In the genomic region with DNA sequence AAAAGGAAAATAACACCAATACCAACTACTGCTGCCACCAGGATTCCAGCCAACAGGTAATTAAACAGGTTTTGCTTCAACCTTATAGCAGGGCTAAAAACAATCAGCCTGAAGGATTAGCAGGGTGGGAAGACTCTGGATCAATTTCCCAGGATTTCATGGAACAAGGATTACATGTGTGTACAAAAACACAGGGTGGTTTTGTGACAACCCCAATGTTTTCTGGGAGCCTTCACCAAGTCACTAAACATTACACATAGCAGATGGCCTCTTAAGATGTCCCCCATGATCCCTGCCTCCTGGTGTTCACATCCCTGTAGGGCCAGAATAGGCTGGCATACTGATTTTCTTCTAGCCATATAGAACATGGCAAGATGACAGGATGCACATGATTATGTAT, we compare ENCODE assay signal across 20 cellular contexts. TPM values are rescaled to one million over a fixed set of nuclear protein-coding genes. Genes with fewer than 3 reads are reported as not detected.
A peak's percentile ranks its signal among the peaks of the same experiment; 100 is the strongest.
DNase-seq lines count a peak whose midpoint lies in the region; ATAC-seq and TF ChIP-seq lines count a peak whose summit lies in the region.
"Had no signal": no experiment of that assay in that cellular context is flagged by ENCODE, and none has a peak within 500 bp of the region (broad histone marks: within the 10 kb centered on the region; RNA-seq: fewer than 3 reads in every experiment).

No MANE protein-coding gene starts in this region.

- no peaks in the 10 kb centered on the region for H3K36me3 ChIP-seq in WERI-Rb-1
- no peaks in the 10 kb centered on the region for H3K36me3 ChIP-seq in smooth muscle cell (ENCODE audit: low read depth)
- H3K36me3 ChIP-seq: BE2C; BLaER1 treated with 17β-estradiol and CSF1 and Interleukin-3, amounts not matched to agents 10 nM and 100 nM; HAP-1 had no signal

- no peak for TF ChIP-seq CTCF in WERI-Rb-1 (IDR thresholded peaks at IDR 0.05; ENCODE audit: low read depth, low read length)
- TF ChIP-seq CTCF in smooth muscle cell (IDR thresholded peaks at IDR 0.05; ENCODE audit: borderline replicate concordance, insufficient read depth, poor library complexity, severe bottlenecking): no peak

- no peak for ATAC-seq in GM21381 (IDR thresholded peaks at IDR 0.05; ENCODE audit: unreplicated experiment)
- ATAC-seq: A549, GM12878 had no signal

- peaks cover 7% of the 10 kb centered on the region for H3K4me1 ChIP-seq in smooth muscle cell (ENCODE audit: low read depth)
- H3K4me1 ChIP-seq: BE2C, HAP-1 had no signal

- H3K9me3 ChIP-seq in WERI-Rb-1 (ENCODE audit: severe bottlenecking) (peaks cover 2% of the 10 kb centered on the region), smooth muscle cell (replicated peaks; ENCODE audit: low read depth) (no peaks in the 10 kb centered on the region)
- H3K9me3 ChIP-seq: A549, BE2C, HAP-1 had no signal

- H4K20me1 ChIP-seq in smooth muscle cell (ENCODE audit: low read depth): no peaks in the 10 kb centered on the region
- H4K20me1 ChIP-seq: BLaER1 treated with 17β-estradiol and CSF1 and Interleukin-3, amounts not matched to agents 10 nM and 100 nM had no signal

- peaks cover 14% of the 10 kb centered on the region for H3F3A ChIP-seq in smooth muscle cell (ENCODE audit: low read depth)

- H3K4me2 ChIP-seq in smooth muscle cell: peak overlapping the region; percentile 5
- H3K4me2 ChIP-seq: A549; BLaER1 treated with 17β-estradiol and CSF1 and Interleukin-3, amounts not matched to agents 10 nM and 100 nM had no signal

- H3K79me2 ChIP-seq in smooth muscle cell (ENCODE audit: low read depth): no peaks in the 10 kb centered on the region

- H3K27ac ChIP-seq in WERI-Rb-1 (peak overlapping the region; percentile 36), smooth muscle cell (ENCODE audit: low read depth) (peak overlapping the region; percentile 96)
- H3K27ac ChIP-seq: A549; BLaER1 treated with 17β-estradiol and CSF1 and Interleukin-3, amounts not matched to agents 10 nM and 100 nM had no signal

- TF ChIP-seq POLR2A in erythroblast (IDR thresholded peaks at IDR 0.05; ENCODE audit: low read length): no peak

- no peak overlapping the region for H2AFZ ChIP-seq in smooth muscle cell (ENCODE audit: low read depth)

- H3K4me3 ChIP-seq in WERI-Rb-1 (ENCODE audit: low read depth, low read length): no peak overlapping the region
- H3K4me3 ChIP-seq in smooth muscle cell: no peak overlapping the region
- H3K4me3 ChIP-seq: A549; BLaER1 treated with 17β-estradiol and CSF1 and Interleukin-3, amounts not matched to agents 10 nM and 100 nM; GM12878; HAP-1 had no signal

- H3K27me3 ChIP-seq in WERI-Rb-1 (ENCODE audit: insufficient read depth, low read depth, severe bottlenecking): no peaks in the 10 kb centered on the region
- H3K27me3 ChIP-seq in smooth muscle cell (ENCODE audit: low read depth): no peaks in the 10 kb centered on the region
- H3K27me3 ChIP-seq: BE2C had no signal

- DNase-seq in NCI-H82 (lab: John Stamatoyannopoulos, UW): peak; percentile 65
- DNase-seq in NCI-H82 treated with DMSO at 0.1 percent for 48 hours (lab: John Stamatoyannopoulos, UW; ENCODE audit: unreplicated experiment): no peak
- peak; percentile 63 for DNase-seq in WERI-Rb-1
- no peak for DNase-seq in smooth muscle cell (lab: John Stamatoyannopoulos, UW; ENCODE audit: unreplicated experiment)
- no peak for DNase-seq in erythroblast (lab: John Stamatoyannopoulos, UW)
- DNase-seq: 8988T; ACHN; AML-193; BE2C; CD4-positive, alpha-beta T cell; CD8-positive, alpha-beta memory T cell; DMS79; EL; GDM1; GOT3 had no signal

- H3K9ac ChIP-seq in smooth muscle cell (ENCODE audit: low read depth): no peak overlapping the region
- H3K9ac ChIP-seq: BLaER1 treated with 17β-estradiol and CSF1 and Interleukin-3, amounts not matched to agents 10 nM and 100 nM had no signal

RNA-seq across cellular contexts. Expression of gene ARHGEF3, which starts 42.8 kb away (rescaled TPM):
- 131 and 139 TPM in 2 replicates for total RNA-seq in smooth muscle cell
- polyA plus RNA-seq in smooth muscle cell: 90.5 and 137 TPM in 2 replicates

Comparison
In these comparisons a context has a peak if more than half of its experiments do, and no peak if none do; other contexts are left out.
1. DNase-seq: peak in NCI-H82 (single experiment) and WERI-Rb-1 (single experiment); none in NCI-H82 treated with DMSO at 0.1 percent for 48 hours (single experiment), smooth muscle cell (single experiment) and erythroblast (0 of 2).